10 cellular contexts compared by ENCODE assay signal in genomic region chr19:50341091-50341564, GRCh38.
DNase-seq lines count a peak whose midpoint lies in the region; ATAC-seq lines count a peak whose summit lies in the region.
"Had no signal": no experiment of that assay in that cellular context is flagged by ENCODE, and none has a peak within 500 bp of the region (broad histone marks: within the 10 kb centered on the region; RNA-seq: fewer than 3 reads in every experiment).

No MANE protein-coding gene starts in this region.

- ATAC-seq in GM18870 (IDR thresholded peaks at IDR 0.05; ENCODE audit: unreplicated experiment) (peak; percentile 64), HG03103 (IDR thresholded peaks at IDR 0.05; ENCODE audit: low read depth, unreplicated experiment) (peak; percentile 56), GM21619 (IDR thresholded peaks at IDR 0.05; ENCODE audit: unreplicated experiment) (no peak)

- DNase-seq in AG20443 (ENCODE audit: low spot score), result peak; percentile 1
- DNase-seq in SKM-1 (lab: John Stamatoyannopoulos, UW; ENCODE audit: unreplicated experiment), result peak; percentile 50
- DNase-seq in middle frontal gyrus (ENCODE audit: extremely low spot score, low spot score), result no peak
- DNase-seq in HK-2 (ENCODE audit: unreplicated experiment), result no peak
- DNase-seq in NCI-H510A (lab: John Stamatoyannopoulos, UW), result no peak
- DNase-seq: activated T-cell treated with anti-CD3 and anti-CD28 coated beads, Interleukin-2, amount 50 U/mL, for 4 hours; occipital lobe had no signal

Comparison
In these comparisons a context has a peak if more than half of its experiments do, and no peak if none do; other contexts are left out.
1. DNase-seq: peak in AG20443 (single experiment) and SKM-1 (single experiment); none in middle frontal gyrus (single experiment), HK-2 (single experiment) and NCI-H510A (single experiment).